ENCODE assay signal across 8 cellular contexts in the genomic region with DNA sequence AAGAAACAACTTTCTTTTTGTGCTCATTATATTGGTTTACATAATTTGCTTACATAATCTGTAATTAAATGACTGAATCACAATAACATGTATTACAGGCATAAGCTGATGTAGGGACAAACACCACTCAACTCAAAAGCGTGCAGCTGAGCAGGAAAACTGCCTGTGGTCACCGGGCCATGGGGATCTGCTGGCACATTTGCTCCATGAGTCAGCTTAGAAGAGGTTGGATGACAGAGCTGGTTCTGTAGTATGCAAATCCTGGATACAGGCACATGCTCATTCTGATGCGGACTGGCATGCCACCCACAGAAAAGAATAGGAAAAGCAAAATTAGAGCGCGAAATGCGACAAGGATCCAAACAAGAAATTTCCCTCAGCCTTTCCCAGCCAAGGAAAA.
A peak's percentile ranks its signal among the peaks of the same experiment; 100 is the strongest.
DNase-seq lines count a peak whose midpoint lies in the region; ATAC-seq and TF ChIP-seq lines count a peak whose summit lies in the region.

No MANE protein-coding gene starts in this region.

- no peaks in the 10 kb centered on the region for H3K9me3 Mint-ChIP-seq in activated T-cell treated with anti-CD3 and anti-CD28 coated beads, Interleukin-2, amount 50 U/mL, for 72 hours
- no peaks in the 10 kb centered on the region for H3K9me3 Mint-ChIP-seq in activated T-cell treated with anti-CD3 and anti-CD28 coated beads, Interleukin-2, amount 50 U/mL, for 24 hours

- H3K27me3 Mint-ChIP-seq in activated T-cell treated with anti-CD3 and anti-CD28 coated beads, Interleukin-2, amount 50 U/mL, for 72 hours (ENCODE audit: low read depth) = peaks cover 7% of the 10 kb centered on the region
- H3K27me3 Mint-ChIP-seq in activated T-cell treated with anti-CD3 and anti-CD28 coated beads, Interleukin-2, amount 50 U/mL, for 24 hours = peaks cover 9% of the 10 kb centered on the region

- no peak overlapping the region for H3K4me3 Mint-ChIP-seq in activated T-cell treated with anti-CD3 and anti-CD28 coated beads, Interleukin-2, amount 50 U/mL, for 72 hours
- no peak overlapping the region for H3K4me3 Mint-ChIP-seq in activated T-cell treated with anti-CD3 and anti-CD28 coated beads, Interleukin-2, amount 50 U/mL, for 24 hours

- H3K4me1 ChIP-seq in fibroblast of lung (ENCODE audit: control insufficient read depth, extremely low read depth, insufficient read depth, low read length) = peaks cover 2% of the 10 kb centered on the region

- peak overlapping the region; percentile 2 for H3K4me2 ChIP-seq in fibroblast of lung (ENCODE audit: extremely low read depth, insufficient read depth, low read length)

- no peaks in the 10 kb centered on the region for H3K27me3 ChIP-seq in fibroblast of lung (ENCODE audit: control insufficient read depth, insufficient read depth, low read length)

- no peaks in the 10 kb centered on the region for H3K79me2 ChIP-seq in fibroblast of lung (ENCODE audit: control insufficient read depth, insufficient read depth, low read length)

- no peak for TF ChIP-seq CTCF in RWPE1 (conservative IDR thresholded peaks at IDR 0.05; ENCODE audit: low read depth)
- TF ChIP-seq CTCF in fibroblast of lung (conservative IDR thresholded peaks at IDR 0.05 in 1 of 2, IDR thresholded peaks at IDR 0.05 in 1 of 2; ENCODE audit: low read depth in 1 of 2, low read length in 2 of 2) = no peak
- TF ChIP-seq CTCF in retinal pigment epithelial cell (conservative IDR thresholded peaks at IDR 0.05; ENCODE audit: low read depth, low read length) = no peak

- peaks cover 17% of the 10 kb centered on the region for H3K4me1 Mint-ChIP-seq in activated T-cell treated with anti-CD3 and anti-CD28 coated beads, Interleukin-2, amount 50 U/mL, for 72 hours (ENCODE audit: low read depth)
- H3K4me1 Mint-ChIP-seq in activated T-cell treated with anti-CD3 and anti-CD28 coated beads, Interleukin-2, amount 50 U/mL, for 24 hours (ENCODE audit: low read depth) = peaks cover 16% of the 10 kb centered on the region

- H4K20me1 ChIP-seq in fibroblast of lung (ENCODE audit: control insufficient read depth, extremely low read depth, insufficient read depth, low read length) = no peaks in the 10 kb centered on the region

- peak; percentile 36 to 51 for ATAC-seq in activated T-cell treated with anti-CD3 and anti-CD28 coated beads, Interleukin-2, amount 50 U/mL, for 72 hours (replicated peaks in 1 of 2)
- ATAC-seq in left lobe of liver = no peak

- peak overlapping the region; percentile 92 for H3K27ac Mint-ChIP-seq in activated T-cell treated with anti-CD3 and anti-CD28 coated beads, Interleukin-2, amount 50 U/mL, for 72 hours
- H3K27ac Mint-ChIP-seq in activated T-cell treated with anti-CD3 and anti-CD28 coated beads, Interleukin-2, amount 50 U/mL, for 24 hours = no peak overlapping the region

- CTCF ChIA-PET in RWPE1 (lab: Yijun Ruan, JAX) = interaction anchor here (0.7 kb wide), 1 partner anchor 11 kb away, joined by 3 read pairs; no protein-coding TSS in a partner anchor

- no peak overlapping the region for H3K9ac ChIP-seq in fibroblast of lung (ENCODE audit: insufficient read depth, low read length)

- no peaks in the 10 kb centered on the region for H3K36me3 ChIP-seq in fibroblast of lung (ENCODE audit: control insufficient read depth, insufficient read depth, low read length)

- no peaks in the 10 kb centered on the region for H3K9me3 ChIP-seq in fibroblast of lung (ENCODE audit: control insufficient read depth, insufficient read depth, low read depth, low read length)

- POLR2A ChIA-PET in RWPE1 (lab: Yijun Ruan, JAX; ENCODE audit: low non-redundant PET) = no interaction called here

- H3K27ac ChIP-seq in RWPE1 = no peak overlapping the region
- H3K27ac ChIP-seq in fibroblast of lung (ENCODE audit: insufficient read depth, low read length) = peak overlapping the region; percentile 68

- no peak for DNase-seq in activated T-cell treated with anti-CD3 and anti-CD28 coated beads, Interleukin-2, amount 50 U/mL, for 72 hours
- no peak for DNase-seq in activated T-cell treated with anti-CD3 and anti-CD28 coated beads, Interleukin-2, amount 50 U/mL, for 24 hours
- DNase-seq in RWPE1 (ENCODE audit: low spot score) (peak; percentile 82), fibroblast of lung (ENCODE audit: low read depth in 2 of 2) (peak; percentile 96 to 97), retinal pigment epithelial cell (ENCODE audit: low read depth) (peak; percentile 87), left lobe of liver (ENCODE audit: low spot score) (no peak), DMS153 (lab: John Stamatoyannopoulos, UW) (no peak)
- DNase-seq in effector CD8-positive, alpha-beta T cell (lab: John Stamatoyannopoulos, UW) = no peak

- no peak overlapping the region for H3K4me3 ChIP-seq in fibroblast of lung (replicated peaks in 1 of 4; ENCODE audit: control extremely low read depth in 1 of 4, insufficient read depth in 1 of 4, low read depth in 3 of 4, low read length in 4 of 4)
- no peak overlapping the region for H3K4me3 ChIP-seq in retinal pigment epithelial cell (ENCODE audit: low read length)

- H3K36me3 Mint-ChIP-seq in activated T-cell treated with anti-CD3 and anti-CD28 coated beads, Interleukin-2, amount 50 U/mL, for 72 hours (ENCODE audit: insufficient read depth in 2 of 2) = no peaks in the 10 kb centered on the region
- no peaks in the 10 kb centered on the region for H3K36me3 Mint-ChIP-seq in activated T-cell treated with anti-CD3 and anti-CD28 coated beads, Interleukin-2, amount 50 U/mL, for 24 hours (ENCODE audit: low read depth)

- no peak overlapping the region for H2AFZ ChIP-seq in fibroblast of lung (ENCODE audit: low read length)

Comparison
In these comparisons a context has a peak if more than half of its experiments do, and no peak if none do; other contexts are left out.
1. DNase-seq: peak in RWPE1 (single experiment), fibroblast of lung (2 of 2) and retinal pigment epithelial cell (single experiment); none in activated T-cell treated with anti-CD3 and anti-CD28 coated beads, Interleukin-2, amount 50 U/mL, for 72 hours (0 of 2), activated T-cell treated with anti-CD3 and anti-CD28 coated beads, Interleukin-2, amount 50 U/mL, for 24 hours (single experiment), left lobe of liver (single experiment), DMS153 (single experiment) and effector CD8-positive, alpha-beta T cell (single experiment).